8 cellular contexts compared by ENCODE assay signal in the genomic region with DNA sequence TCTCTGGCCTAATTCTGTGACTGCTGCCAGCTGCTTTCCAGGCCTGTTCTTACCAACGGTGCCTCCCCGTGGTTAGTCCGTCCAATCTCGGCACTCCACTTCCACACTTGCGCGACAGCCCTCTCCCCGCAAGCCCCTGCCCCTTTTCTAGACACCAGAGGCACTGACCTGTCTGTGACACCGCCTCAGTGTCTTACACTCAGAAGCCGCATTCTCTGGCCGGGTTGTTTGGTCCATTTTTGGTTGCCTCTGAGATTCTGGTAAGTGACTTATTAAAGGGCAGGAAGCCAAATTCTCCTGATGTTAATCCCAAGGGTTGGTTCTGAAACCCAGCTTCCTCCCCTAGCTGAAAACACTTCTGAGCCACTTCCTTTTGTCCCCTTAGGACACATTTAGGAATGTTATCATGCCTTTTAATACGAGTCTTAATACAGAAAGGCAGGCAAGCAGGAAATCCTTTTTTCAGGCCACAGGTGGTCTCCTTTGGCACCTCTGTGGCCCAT. TPM values are rescaled to one million over a fixed set of nuclear protein-coding genes. Genes with fewer than 3 reads are reported as not detected.
DNase-seq lines count a peak whose midpoint lies in the region; ATAC-seq and TF ChIP-seq lines count a peak whose summit lies in the region.

No MANE protein-coding gene starts in this region.

- no peak for ATAC-seq in activated CD8-positive, alpha-beta T cell treated with anti-CD3 and anti-CD28 coated beads, Interleukin-2, amount 10 ng/mL, durations not matched to agents 7 days and 5 days
- ATAC-seq in naive thymus-derived CD8-positive, alpha-beta T cell = no peak
- ATAC-seq in upper lobe of right lung (no peak), HG02885 (IDR thresholded peaks at IDR 0.05; ENCODE audit: poor library complexity, unreplicated experiment) (no peak)

- H3K4me1 ChIP-seq in HUES6 (ENCODE audit: control insufficient read depth, insufficient read depth, low read length) = peaks cover 25% of the 10 kb centered on the region
- peaks cover 25 to 42% (median 35%) of the 10 kb centered on the region in 4 donors for H3K4me1 ChIP-seq in esophagus muscularis mucosa
- peaks cover 26% of the 10 kb centered on the region for H3K4me1 ChIP-seq in upper lobe of right lung

- CTCF ChIA-PET in BJ (lab: Yijun Ruan, JAX) = no interaction called here
- CTCF ChIA-PET in activated CD8-positive, alpha-beta T cell treated with anti-CD3 and anti-CD28 coated beads, Interleukin-2, amount 10 ng/mL, durations not matched to agents 7 days and 5 days (lab: Charles Lee) = interaction anchor here (0.9 to 1.9 kb wide), 8 partner anchors 9 to 449 kb away, joined by 3 to 9 read pairs (median 4); a partner anchor contains a TSS

- peaks cover 28% of the 10 kb centered on the region for H3K36me3 Mint-ChIP-seq in activated CD8-positive, alpha-beta T cell treated with anti-CD3 and anti-CD28 coated beads, Interleukin-2, amount 10 ng/mL, durations not matched to agents 7 days and 5 days (ENCODE audit: low read depth)
- peaks cover 5 to 11% (median 7%) of the 10 kb centered on the region in 3 donors for H3K36me3 Mint-ChIP-seq in naive thymus-derived CD8-positive, alpha-beta T cell

- H3K36me3 ChIP-seq in BJ (ENCODE audit: control insufficient read depth, insufficient read depth, low read length) (no peaks in the 10 kb centered on the region), HUES6 (ENCODE audit: control insufficient read depth, insufficient read depth, low read length) (peaks cover under 1% of the 10 kb centered on the region; the same call in 1 of the 2 replicates), esophagus muscularis mucosa (peaks cover 0 to 8% (median under 1%) of the 10 kb centered on the region in 4 donors), upper lobe of right lung (peaks cover 8% of the 10 kb centered on the region)

- POLR2A ChIA-PET in BJ (lab: Charles Lee) = interaction anchor here (1.5 kb wide), 1 partner anchor 9 kb away, joined by 3 read pairs; no protein-coding TSS in a partner anchor
- POLR2A ChIA-PET in activated CD8-positive, alpha-beta T cell treated with anti-CD3 and anti-CD28 coated beads, Interleukin-2, amount 10 ng/mL, durations not matched to agents 7 days and 5 days (lab: Charles Lee) = interaction anchor here (0.6 to 5.3 kb wide), 9 partner anchors 9 to 395 kb away, joined by 3 to 48 read pairs (median 3); a partner anchor contains a TSS
- POLR2A ChIA-PET in naive thymus-derived CD8-positive, alpha-beta T cell (lab: Charles Lee) = interaction anchor here (0.7 to 19.6 kb wide), 12 partner anchors 14 to 137 kb away, joined by 4 to 316 read pairs (median 12); a partner anchor contains a TSS

- TF ChIP-seq EP300 in esophagus muscularis mucosa (IDR thresholded peaks at IDR 0.05) = no peak

- DNase-seq in BJ (ENCODE audit: low read depth) (no peak), esophagus muscularis mucosa (ENCODE audit: extremely low spot score) (peak; percentile 92), upper lobe of right lung (peak; percentile 69), inferior parietal cortex (ENCODE audit: extremely low spot score) (no peak)
- peak; percentile 45 for DNase-seq in activated CD8-positive, alpha-beta T cell treated with anti-CD3 and anti-CD28 coated beads, Interleukin-2, amount 10 ng/mL, durations not matched to agents 7 days and 5 days
- DNase-seq in naive thymus-derived CD8-positive, alpha-beta T cell = peak in 3 of 10 donors; percentile 19 to 24 (median 20)

- no peak for TF ChIP-seq POLR2A in esophagus muscularis mucosa (IDR thresholded peaks at IDR 0.05; ENCODE audit: low read depth)

- TF ChIP-seq CTCF in BJ (IDR thresholded peaks at IDR 0.05; ENCODE audit: insufficient read depth, low read depth, low read length) (peak; percentile 13; the same call in 1 of the 2 replicates), esophagus muscularis mucosa (IDR thresholded peaks at IDR 0.05) (no peak), upper lobe of right lung (IDR thresholded peaks at IDR 0.05) (no peak)

- H3K27ac ChIP-seq in HUES6 (ENCODE audit: low read depth, low read length) (no peak overlapping the region), esophagus muscularis mucosa (replicated peaks in 1 of 4) (peak overlapping the region; percentile 92 to 97 (median 96)), upper lobe of right lung (peak overlapping the region; percentile 94)

- H3K9me3 ChIP-seq in HUES6 (ENCODE audit: control insufficient read depth, insufficient read depth, low read depth, low read length) (no peaks in the 10 kb centered on the region), esophagus muscularis mucosa (no peaks in the 10 kb centered on the region), upper lobe of right lung (no peaks in the 10 kb centered on the region)

- H3K27me3 Mint-ChIP-seq in activated CD8-positive, alpha-beta T cell treated with anti-CD3 and anti-CD28 coated beads, Interleukin-2, amount 10 ng/mL, durations not matched to agents 7 days and 5 days (ENCODE audit: low read depth) = no peaks in the 10 kb centered on the region
- no peaks in the 10 kb centered on the region for H3K27me3 Mint-ChIP-seq in naive thymus-derived CD8-positive, alpha-beta T cell

- peaks cover 49% of the 10 kb centered on the region for H3K4me1 Mint-ChIP-seq in activated CD8-positive, alpha-beta T cell treated with anti-CD3 and anti-CD28 coated beads, Interleukin-2, amount 10 ng/mL, durations not matched to agents 7 days and 5 days (ENCODE audit: low read depth)
- H3K4me1 Mint-ChIP-seq in naive thymus-derived CD8-positive, alpha-beta T cell = peaks cover 15 to 51% (median 43%) of the 10 kb centered on the region in 4 donors

- H3K27me3 ChIP-seq in BJ (ENCODE audit: control insufficient read depth, insufficient read depth, low read length) (no peaks in the 10 kb centered on the region), HUES6 (ENCODE audit: control insufficient read depth, insufficient read depth, low read length) (no peaks in the 10 kb centered on the region; the same call in 1 of the 2 replicates), esophagus muscularis mucosa (no peaks in the 10 kb centered on the region), upper lobe of right lung (no peaks in the 10 kb centered on the region)

- peak overlapping the region; percentile 28 for H3K9ac ChIP-seq in HUES6 (ENCODE audit: low read length)

- peak overlapping the region; percentile 91 for H3K27ac Mint-ChIP-seq in activated CD8-positive, alpha-beta T cell treated with anti-CD3 and anti-CD28 coated beads, Interleukin-2, amount 10 ng/mL, durations not matched to agents 7 days and 5 days
- peak overlapping the region; percentile 92 to 98 (median 96) for H3K27ac Mint-ChIP-seq in naive thymus-derived CD8-positive, alpha-beta T cell

- H3K4me3 Mint-ChIP-seq in activated CD8-positive, alpha-beta T cell treated with anti-CD3 and anti-CD28 coated beads, Interleukin-2, amount 10 ng/mL, durations not matched to agents 7 days and 5 days = peak overlapping the region; percentile 85
- peak overlapping the region; percentile 87 to 98 (median 94) for H3K4me3 Mint-ChIP-seq in naive thymus-derived CD8-positive, alpha-beta T cell

- intact Hi-C loops in esophagus muscularis mucosa (cut with DNase I) (no loop called here), upper lobe of right lung (cut with DNase I) (no loop called here)

- 10% methylated on average over 11 of the region's 11 CpGs for WGBS in esophagus muscularis mucosa

- no peaks in the 10 kb centered on the region for H3K9me3 Mint-ChIP-seq in activated CD8-positive, alpha-beta T cell treated with anti-CD3 and anti-CD28 coated beads, Interleukin-2, amount 10 ng/mL, durations not matched to agents 7 days and 5 days (ENCODE audit: insufficient read depth)
- H3K9me3 Mint-ChIP-seq in naive thymus-derived CD8-positive, alpha-beta T cell = no peaks in the 10 kb centered on the region

- H3K4me3 ChIP-seq in BJ (ENCODE audit: low read depth, low read length) (peak overlapping the region; percentile 50), HUES6 (ENCODE audit: low read depth, low read length) (peak overlapping the region; percentile 82), esophagus muscularis mucosa (peak overlapping the region; percentile 61 to 98 (median 83)), upper lobe of right lung (peak overlapping the region; percentile 70)

RNA-seq across cellular contexts. Expression of a gene that starts 1.2 kb away (rescaled TPM):
- polyA plus RNA-seq in BJ (2011; rRNA removed) = 26.0 and 32.8 TPM in 2 replicates
- 12.9 and 16.5 TPM in 2 replicates for polyA minus RNA-seq in BJ (2011; rRNA and poly(A)+ RNA removed)
- 10 to 100 TPM; 54.0 to 56.8 TPM for total RNA-seq in activated CD8-positive, alpha-beta T cell treated with anti-CD3 and anti-CD28 coated beads, Interleukin-2, amount 10 ng/mL, durations not matched to agents 7 days and 5 days
- total RNA-seq in esophagus muscularis mucosa (10 to 100 TPM; 44.9 to 59.7 (median 53.9) TPM), upper lobe of right lung (40.7 TPM)
- 100 to 1,000 TPM; 155 to 159 TPM for total RNA-seq in naive thymus-derived CD8-positive, alpha-beta T cell
- 100 to 1,000 TPM in 2 of 3 donors, 10 to 100 TPM in 1; 60.3 to 124 (median 114) TPM for polyA plus RNA-seq in naive thymus-derived CD8-positive, alpha-beta T cell

Comparison
In these comparisons a context has a peak if more than half of its experiments do, and no peak if none do; other contexts are left out.
1. DNase-seq: peak in activated CD8-positive, alpha-beta T cell treated with anti-CD3 and anti-CD28 coated beads, Interleukin-2, amount 10 ng/mL, durations not matched to agents 7 days and 5 days (single experiment), esophagus muscularis mucosa (single experiment) and upper lobe of right lung (single experiment); none in BJ (single experiment) and inferior parietal cortex (single experiment).
2. Peak in every context shown above with its lines, with median percentiles within 50 percentile points of each other: H3K4me3 ChIP-seq.